8 cellular contexts compared by ENCODE assay signal in genomic region chr12:6323340-6323994, GRCh38. TPM values are rescaled to one million over a fixed set of nuclear protein-coding genes. Genes with fewer than 3 reads are reported as not detected.
DNase-seq lines count a peak whose midpoint lies in the region; TF ChIP-seq lines count a peak whose summit lies in the region.

No MANE protein-coding gene starts in this region.

- H2AFZ ChIP-seq in H9 (ENCODE audit: low read length), result no peak overlapping the region

- intact Hi-C loops in activated CD4-positive, alpha-beta memory T cell treated with anti-CD3 and anti-CD28 coated beads for 36 hours (cut with micrococcal nuclease), result loop anchor here (1.0 kb wide), 2 partner anchors 12 to 44 kb away; no protein-coding TSS in a partner anchor

- H2BK5ac ChIP-seq in H9 (ENCODE audit: insufficient read length, low read length) (no peak overlapping the region), mesendoderm (ENCODE audit: low read length) (peak overlapping the region; percentile 97)

- H3K4me3 ChIP-seq in mesendoderm (ENCODE audit: low read length), result no peak overlapping the region
- H3K4me3 ChIP-seq in tibial nerve, result peak overlapping the region in 2 of 4 donors; percentile 1 to 28

- H2AK5ac ChIP-seq in H9 (ENCODE audit: insufficient read length, low read length) (no peak overlapping the region), mesendoderm (ENCODE audit: low read length) (peak overlapping the region; percentile 83)

- no peak for TF ChIP-seq EP300 in tibial nerve (IDR thresholded peaks at IDR 0.05)

- H4K20me1 ChIP-seq in H9 (ENCODE audit: control insufficient read depth, insufficient read depth, insufficient read length), result no peaks in the 10 kb centered on the region

- H3K18ac ChIP-seq in H9 (ENCODE audit: insufficient read length, low read depth, low read length), result no peak overlapping the region
- peak overlapping the region; percentile 95 for H3K18ac ChIP-seq in mesendoderm (ENCODE audit: low read length)

- no peak overlapping the region for H2BK15ac ChIP-seq in H9 (ENCODE audit: low read depth, low read length)
- H2BK15ac ChIP-seq in mesendoderm (replicated peaks; ENCODE audit: low read depth), result no peak overlapping the region

- no peak overlapping the region for H2BK12ac ChIP-seq in H9 (ENCODE audit: insufficient read length, low read depth, low read length)

- WGBS in H9 (ENCODE audit: extremely low coverage, insufficient read length, low lambda C conversion rate), result no CpG with 5 or more reads among the region's 14 CpGs
- no CpG with 5 or more reads among the region's 14 CpGs for WGBS in mesendoderm (ENCODE audit: extremely low coverage, insufficient coverage, low lambda C conversion rate)
- 2 to 13% methylated on average over 14 of the region's 14 CpGs for WGBS in tibial nerve, 2 donors

- H3K9ac ChIP-seq in H9 (ENCODE audit: extremely low read depth, insufficient read length, low read length) (no peak overlapping the region), mesendoderm (ENCODE audit: low read length) (peak overlapping the region; percentile 77)

- H3K36me3 Mint-ChIP-seq in H9 (ENCODE audit: insufficient read depth in 1 of 3, low read depth in 3 of 3), result peaks cover 17 to 47% (median 36%) of the 10 kb centered on the region in 3 experiments; a peak in 6 of 7 replicates
- H3K36me3 Mint-ChIP-seq in activated CD4-positive, alpha-beta memory T cell treated with anti-CD3 and anti-CD28 coated beads for 36 hours, result no peaks in the 10 kb centered on the region

- H3K27ac Mint-ChIP-seq in H9, result peak overlapping the region; percentile 82 to 98 (median 94)
- H3K27ac Mint-ChIP-seq in activated CD4-positive, alpha-beta memory T cell treated with anti-CD3 and anti-CD28 coated beads for 36 hours, result peak overlapping the region; percentile 88

- CTCF ChIA-PET in activated CD4-positive, alpha-beta memory T cell treated with anti-CD3 and anti-CD28 coated beads for 36 hours (lab: Charles Lee), result interaction anchor here (0.6 to 1.9 kb wide), 19 partner anchors 8 to 252 kb away, joined by 3 to 26 read pairs (median 5); partner anchors contain the start of gene VAMP1

- H3K27ac ChIP-seq in H9 (ENCODE audit: insufficient read length, low read depth, low read length) (peak overlapping the region; percentile 37), mesendoderm (ENCODE audit: low read depth, low read length) (peak overlapping the region; percentile 94), tibial nerve (peak overlapping the region; percentile 19 to 99 (median 70))

- H4K5ac ChIP-seq in H9 (ENCODE audit: insufficient read length, low read depth, low read length) (no peak overlapping the region), mesendoderm (ENCODE audit: low read length) (peak overlapping the region; percentile 7)

- H3K56ac ChIP-seq in H9 (ENCODE audit: insufficient read length, low read depth, low read length), result no peak overlapping the region
- peak overlapping the region; percentile 88 for H3K56ac ChIP-seq in mesendoderm (ENCODE audit: low read length)

- H2BK20ac ChIP-seq in H9 (ENCODE audit: low read depth, low read length, poor library complexity, severe bottlenecking), result no peak overlapping the region

- H3K27me3 ChIP-seq in H9 (ENCODE audit: insufficient read depth, low read length) (no peaks in the 10 kb centered on the region), mesendoderm (ENCODE audit: insufficient read depth, low read length, poor library complexity) (no peaks in the 10 kb centered on the region), tibial nerve (no peaks in the 10 kb centered on the region)

- no peak overlapping the region for H3K4ac ChIP-seq in H9 (ENCODE audit: low read depth, low read length)
- peak overlapping the region; percentile 82 for H3K4ac ChIP-seq in mesendoderm (ENCODE audit: low read depth, low read length)

- H3T11ph ChIP-seq in H9 (ENCODE audit: low read length), result no peak overlapping the region

- H3K4me2 ChIP-seq in H9 (ENCODE audit: insufficient read depth, insufficient read length, low read length) (peak overlapping the region; percentile 43), mesendoderm (ENCODE audit: low read length) (peak overlapping the region; percentile 16)

- DNase-seq in NCI-H1417 (lab: John Stamatoyannopoulos, UW) (peak; percentile 52 to 83 (median 57)), NCI-H1417 treated with DMSO at 0.1 percent for 48 hours (lab: John Stamatoyannopoulos, UW) (no peak), H9 (peak; percentile 93), NCI-H2107 treated with DMSO at 0.1 percent for 48 hours (lab: John Stamatoyannopoulos, UW; ENCODE audit: unreplicated experiment) (peak; percentile 83), epidermal melanocyte (ENCODE audit: insufficient read length, low spot score) (peak; percentile 92), mesendoderm (peak; percentile 99), tibial nerve (ENCODE audit: low spot score in 2 of 2) (no peak)
- peak; percentile 58 for DNase-seq in activated CD4-positive, alpha-beta memory T cell treated with anti-CD3 and anti-CD28 coated beads for 36 hours

- POLR2A ChIA-PET in activated CD4-positive, alpha-beta memory T cell treated with anti-CD3 and anti-CD28 coated beads for 36 hours (lab: Charles Lee), result interaction anchor here (0.6 to 1.2 kb wide), 5 partner anchors 9 to 1395 kb away, joined by 3 read pairs; no protein-coding TSS in a partner anchor

- H3K79me1 ChIP-seq in H9 (ENCODE audit: insufficient read depth, low read depth, low read length, poor library complexity, severe bottlenecking) (no peaks in the 10 kb centered on the region), mesendoderm (ENCODE audit: low read length) (peaks cover 3% of the 10 kb centered on the region)

- H3K36me3 ChIP-seq in mesendoderm (ENCODE audit: control insufficient read depth, insufficient read depth, low read length) (peaks cover 1% of the 10 kb centered on the region), tibial nerve (peaks cover 0 to 13% (median 2%) of the 10 kb centered on the region in 3 donors)

- H3K23me2 ChIP-seq in H9 (ENCODE audit: insufficient read length, low read depth, low read length, poor library complexity, severe bottlenecking), result no peaks in the 10 kb centered on the region

- H3K79me2 ChIP-seq in H9 (ENCODE audit: insufficient read depth, low read length) (no peaks in the 10 kb centered on the region), mesendoderm (ENCODE audit: control insufficient read depth, insufficient read depth, low read length) (no peaks in the 10 kb centered on the region)

- H4K8ac ChIP-seq in H9 (replicated peaks; ENCODE audit: insufficient read length, low read depth, low read length) (no peak overlapping the region), mesendoderm (ENCODE audit: low read depth, low read length) (peak overlapping the region; percentile 79)

- no peaks in the 10 kb centered on the region for H3K27me3 Mint-ChIP-seq in H9 (ENCODE audit: low read depth)
- no peaks in the 10 kb centered on the region for H3K27me3 Mint-ChIP-seq in activated CD4-positive, alpha-beta memory T cell treated with anti-CD3 and anti-CD28 coated beads for 36 hours

- H3K4me1 Mint-ChIP-seq in H9, result peaks cover 65 to 71% of the 10 kb centered on the region in 2 experiments
- H3K4me1 Mint-ChIP-seq in activated CD4-positive, alpha-beta memory T cell treated with anti-CD3 and anti-CD28 coated beads for 36 hours (ENCODE audit: low read depth), result peaks cover 34% of the 10 kb centered on the region

- H3K9me3 ChIP-seq in H9 (ENCODE audit: control insufficient read depth, low read depth, low read length), result no peaks in the 10 kb centered on the region
- no peaks in the 10 kb centered on the region for H3K9me3 ChIP-seq in tibial nerve

- TF ChIP-seq CTCF in H9 (conservative IDR thresholded peaks at IDR 0.05) (peak; percentile 54; the same call in 2 of the 3 replicates), tibial nerve (IDR thresholded peaks at IDR 0.05) (peak in 4 of 5 experiments; percentile 32 to 51 (median 42))

- TF ChIP-seq POLR2A in tibial nerve (IDR thresholded peaks at IDR 0.05), result no peak

- peak overlapping the region; percentile 21; the same call in 1 of the 2 replicates for H3K14ac ChIP-seq in H9 (ENCODE audit: insufficient read depth, low read length)

- peak overlapping the region; percentile 9 to 68 for H3K4me3 Mint-ChIP-seq in H9
- peak overlapping the region; percentile 63 for H3K4me3 Mint-ChIP-seq in activated CD4-positive, alpha-beta memory T cell treated with anti-CD3 and anti-CD28 coated beads for 36 hours

- H3K4me1 ChIP-seq in H9 (ENCODE audit: insufficient read depth, low read length) (peaks cover 17% of the 10 kb centered on the region; the same call in 1 of the 2 replicates), mesendoderm (ENCODE audit: control insufficient read depth, low read depth, low read length) (peaks cover 34% of the 10 kb centered on the region), tibial nerve (peaks cover 0 to 68% (median 39%) of the 10 kb centered on the region in 4 donors)

- H4K91ac ChIP-seq in H9 (ENCODE audit: insufficient read length, low read depth, low read length), result no peak overlapping the region

- no peaks in the 10 kb centered on the region for H3K9me3 Mint-ChIP-seq in H9
- H3K9me3 Mint-ChIP-seq in activated CD4-positive, alpha-beta memory T cell treated with anti-CD3 and anti-CD28 coated beads for 36 hours, result no peaks in the 10 kb centered on the region

- H2BK120ac ChIP-seq in H9 (ENCODE audit: low read depth, low read length, poor library complexity, severe bottlenecking) (no peak overlapping the region), mesendoderm (ENCODE audit: low read depth, low read length) (peak overlapping the region; percentile 3)

- H3K23ac ChIP-seq in H9 (ENCODE audit: insufficient read length, low read depth, low read length), result no peak overlapping the region
- peak overlapping the region; percentile 95 for H3K23ac ChIP-seq in mesendoderm (ENCODE audit: low read length)

RNA-seq across cellular contexts. Expression of gene PLEKHG6, which starts 13.0 kb away (rescaled TPM):
- total RNA-seq in H9 (2021) (17.7 and 20.0 TPM in 2 replicates), tibial nerve (10 to 100 TPM in 1 of 4 donors, 1 to 10 TPM in 2, not detected in 1; 2.9 to 15.3 (median 7.6) TPM)
- total RNA-seq in activated CD4-positive, alpha-beta memory T cell treated with anti-CD3 and anti-CD28 coated beads for 36 hours, result not detected
- polyA plus RNA-seq in mesendoderm (2013, experiment 1 of 2), result 23.2 TPM
- polyA plus RNA-seq in mesendoderm (2013, experiment 2 of 2), result 22.0 TPM

RNA-seq across cellular contexts. Expression of gene TNFRSF1A, which starts 18.4 kb away (rescaled TPM):
- total RNA-seq in H9 (2021) (55.9 and 59.9 TPM in 2 replicates), tibial nerve (100 to 1,000 TPM; 196 to 437 (median 306) TPM)
- 10 to 100 TPM; 47.5 to 49.6 TPM for total RNA-seq in activated CD4-positive, alpha-beta memory T cell treated with anti-CD3 and anti-CD28 coated beads for 36 hours
- polyA plus RNA-seq in mesendoderm (2013, experiment 1 of 2), result 87.0 TPM
- polyA plus RNA-seq in mesendoderm (2013, experiment 2 of 2), result 84.9 TPM

RNA-seq across cellular contexts. Expression of gene SCNN1A, which starts 51.9 kb away (rescaled TPM):
- 104 and 111 TPM in 2 replicates for total RNA-seq in H9 (2021)
- total RNA-seq in activated CD4-positive, alpha-beta memory T cell treated with anti-CD3 and anti-CD28 coated beads for 36 hours, result under 1 TPM; 0.17 to 0.26 TPM
- 71.7 TPM for polyA plus RNA-seq in mesendoderm (2013, experiment 1 of 2)
- 73.4 TPM for polyA plus RNA-seq in mesendoderm (2013, experiment 2 of 2)
- 10 to 100 TPM; 15.9 to 46.5 (median 18.8) TPM for total RNA-seq in tibial nerve

Comparison
In these comparisons a context has a peak if more than half of its experiments do, and no peak if none do; other contexts are left out.
1. DNase-seq: peak in NCI-H1417 (3 of 3), H9 (single experiment), NCI-H2107 treated with DMSO at 0.1 percent for 48 hours (single experiment), activated CD4-positive, alpha-beta memory T cell treated with anti-CD3 and anti-CD28 coated beads for 36 hours (single experiment), epidermal melanocyte (single experiment) and mesendoderm (single experiment); none in NCI-H1417 treated with DMSO at 0.1 percent for 48 hours (single experiment) and tibial nerve (0 of 2).
2. H3K27ac ChIP-seq: peak in every context shown above with its lines; median percentile 94 in mesendoderm; 70 in tibial nerve; 37 in H9.
3. RNA of gene SCNN1A, which starts 51.9 kb away (total RNA-seq): 104 to 111 TPM in H9 and 15.9 to 46.5 TPM in tibial nerve; 0.17 to 0.26 TPM in activated CD4-positive, alpha-beta memory T cell treated with anti-CD3 and anti-CD28 coated beads for 36 hours; every median in the first group is over 10 times any median in the second.